Comparison of ENCODE assay signal across 10 cellular contexts in genomic region chr1:201016211-201016651, GRCh38. TPM values are rescaled to one million over a fixed set of nuclear protein-coding genes. Genes with fewer than 3 reads are reported as not detected.
DNase-seq lines count a peak whose midpoint lies in the region; ATAC-seq, FAIRE-seq and TF ChIP-seq lines count a peak whose summit lies in the region.
"Had no signal": no experiment of that assay in that cellular context is flagged by ENCODE, and none has a peak within 500 bp of the region (broad histone marks: within the 10 kb centered on the region; RNA-seq: fewer than 3 reads in every experiment).

No MANE protein-coding gene starts in this region.

- FAIRE-seq in K562 (lab: Jason Lieb, UNC), result peak; percentile 51

- no TSS peak for BruUV-seq in K562 (replicated peaks; lab: Mats Ljungman, UMichigan)

- DNase-seq in DND-41, result no peak
- DNase-seq in NCI-H1436 treated with DMSO at 0.1 percent for 48 hours (lab: John Stamatoyannopoulos, UW), result peak; percentile 41
- DNase-seq in K562 (ENCODE audit: extremely low read depth in 1 of 4, low spot score in 3 of 4), result peak; percentile 53 to 74 (median 66)
- DNase-seq in occipital lobe (lab: John Stamatoyannopoulos, UW), result peak; percentile 50
- DNase-seq in effector CD4-positive, alpha-beta T cell, result no peak
- DNase-seq: naive B cell had no signal

- H4K20me1 ChIP-seq in DND-41 (ENCODE audit: insufficient read depth, low read length) (peaks cover 60% of the 10 kb centered on the region), K562 (replicated peaks; ENCODE audit: control insufficient read depth, insufficient read depth, low read length) (no peaks in the 10 kb centered on the region)

- intact Hi-C loops in K562 (cut with micrococcal nuclease), result no loop called here

- H3K4me1 ChIP-seq in DND-41 (ENCODE audit: insufficient read depth, low read length) (peaks cover 53% of the 10 kb centered on the region), K562 (replicated peaks in 1 of 2; ENCODE audit: control insufficient read depth in 2 of 2, insufficient read depth in 2 of 2, low read length in 2 of 2) (peaks cover 65 to 86% of the 10 kb centered on the region in 2 experiments)

- no peak for TF ChIP-seq CTCF in DND-41 (IDR thresholded peaks at IDR 0.05; ENCODE audit: borderline replicate concordance, extremely low read depth, low read length, poor library complexity, severe bottlenecking)
- TF ChIP-seq CTCF in K562 (IDR thresholded peaks at IDR 0.05 in 2 of 3, conservative IDR thresholded peaks at IDR 0.05 in 1 of 3; ENCODE audit: insufficient read depth in 2 of 3, low read depth in 1 of 3, low read length in 3 of 3), result no peak

- no peak overlapping the region for H3K4me2 ChIP-seq in DND-41 (ENCODE audit: insufficient read depth, low read length)
- peak overlapping the region; percentile 67 for H3K4me2 ChIP-seq in K562 (ENCODE audit: insufficient read depth, low read length)

- H3K9ac ChIP-seq in DND-41 (ENCODE audit: low read depth, low read length) (no peak overlapping the region), K562 (ENCODE audit: insufficient read depth in 1 of 2, low read depth in 2 of 2, low read length in 2 of 2) (peak overlapping the region; percentile 32 to 42; a peak in 3 of 4 replicates)

- TF ChIP-seq EP300 in K562 (IDR thresholded peaks at IDR 0.05; ENCODE audit: low read length), result no peak

- ATAC-seq in DND-41 (ENCODE audit: insufficient read depth, low read depth), result no peak
- peak; percentile 2; the same call in 2 of the 3 replicates for ATAC-seq in K562
- no peak for ATAC-seq in HG02623 (IDR thresholded peaks at IDR 0.05; ENCODE audit: unreplicated experiment)
- no peak for ATAC-seq in HG03439 (IDR thresholded peaks at IDR 0.05; ENCODE audit: unreplicated experiment)
- ATAC-seq in HG03521 (IDR thresholded peaks at IDR 0.05; ENCODE audit: unreplicated experiment), result no peak
- ATAC-seq: HCT116 had no signal

- 2% methylated on average over 9 of the region's 10 CpGs for WGBS in K562 (ENCODE audit: insufficient coverage, low coverage, missing lambda C conversion rate)

- no peaks in the 10 kb centered on the region; the same call in 1 of the 2 replicates for H3K36me3 ChIP-seq in DND-41 (ENCODE audit: insufficient read depth, low read length)
- H3K36me3 ChIP-seq in K562 (ENCODE audit: control insufficient read depth, insufficient read depth, low read length), result no peaks in the 10 kb centered on the region

- H3K9me1 ChIP-seq in K562 (ENCODE audit: control insufficient read depth, insufficient read depth, low read length), result no peaks in the 10 kb centered on the region

- CTCF ChIA-PET in K562 (lab: Yijun Ruan, JAX; ENCODE audit: low intra/inter-chr PET ratio), result interaction anchor here (0.6 kb wide), 1 partner anchor 10 kb away, joined by 5 read pairs; no protein-coding TSS in a partner anchor

- POLR2A ChIA-PET in K562 (lab: Yijun Ruan, JAX), result interaction anchor here (0.6 to 3.1 kb wide), 9 partner anchors 9 to 101 kb away, joined by 3 to 13 read pairs (median 3); no protein-coding TSS in a partner anchor

- TF ChIP-seq RAD21 in K562 (CRISPR knock-in tag; conservative IDR thresholded peaks at IDR 0.05 in 1 of 2, IDR thresholded peaks at IDR 0.05 in 1 of 2), result no peak

- H2AFZ ChIP-seq in DND-41 (ENCODE audit: low read depth, low read length) (no peak overlapping the region), K562 (ENCODE audit: low read depth, low read length) (peak overlapping the region; percentile 28; the same call in 1 of the 2 replicates)

- H3K9me3 ChIP-seq in DND-41 (ENCODE audit: insufficient read depth, low read length, severe bottlenecking) (no peaks in the 10 kb centered on the region), K562 (replicated peaks; ENCODE audit: control insufficient read depth, insufficient read depth, low read depth, low read length) (no peaks in the 10 kb centered on the region)

- H3K27ac ChIP-seq in DND-41 (ENCODE audit: low read length), result peak overlapping the region; percentile 39; the same call in 1 of the 2 replicates
- peak overlapping the region; percentile 53; the same call in 2 of the 3 replicates for H3K27ac ChIP-seq in K562 (ENCODE audit: extremely low read depth, low read depth, low read length)

- H3K79me2 ChIP-seq in DND-41 (ENCODE audit: insufficient read depth, low read length), result peaks cover 95% of the 10 kb centered on the region
- H3K79me2 ChIP-seq in K562 (ENCODE audit: control insufficient read depth, insufficient read depth, low read length), result peaks cover 4% of the 10 kb centered on the region; the same call in 2 of the 3 replicates

- no peak for TF ChIP-seq POLR2A in K562 (conservative IDR thresholded peaks at IDR 0.05)

- in situ Hi-C loops in K562 (cut with MboI), result no loop called here

- H3K27me3 ChIP-seq in DND-41 (ENCODE audit: insufficient read depth, low read length, poor library complexity) (no peaks in the 10 kb centered on the region), K562 (ENCODE audit: control insufficient read depth in 2 of 2, insufficient read depth in 2 of 2, low read length in 2 of 2) (no peaks in the 10 kb centered on the region)

- H3K4me3 ChIP-seq in DND-41 (ENCODE audit: low read depth in 1 of 2, low read length in 2 of 2) (no peak overlapping the region), K562 (no peak overlapping the region)

TF ChIP-seq in K562, 482 proteins besides CTCF, POLR2A, EP300 and RAD21 (continues in another document):
- TF ChIP-seq FOXJ3 (CRISPR knock-in tag; IDR thresholded peaks at IDR 0.05) (no peak), RCOR1 (IDR thresholded peaks at IDR 0.05; ENCODE audit: borderline replicate concordance in 1 of 2, low read depth in 2 of 2, low read length in 2 of 2) (peak in 1 of 2 experiments; percentile 6; a peak in 1 of 4 replicates), NR4A1 (CRISPR knock-in tag; IDR thresholded peaks at IDR 0.05) (no peak), NR4A1 (tag; IDR thresholded peaks at IDR 0.05) (no peak), HBP1 (CRISPR knock-in tag; IDR thresholded peaks at IDR 0.05) (no peak), USF2 (CRISPR knock-in tag; IDR thresholded peaks at IDR 0.05) (0 out of 2 replicates have a peak, but pooled peaks have one; percentile 3), GTF2F1 (IDR thresholded peaks at IDR 0.05; ENCODE audit: low read depth, low read length) (no peak), ELF4 (CRISPR knock-in tag; IDR thresholded peaks at IDR 0.05) (no peak), ZNF436 (CRISPR knock-in tag; IDR thresholded peaks at IDR 0.05) (no peak), KAT8 (IDR thresholded peaks at IDR 0.05; ENCODE audit: low read depth) (no peak), MAZ (CRISPR knock-in tag; conservative IDR thresholded peaks at IDR 0.05 in 1 of 2, IDR thresholded peaks at IDR 0.05 in 1 of 2) (no peak), BRD9 (IDR thresholded peaks at IDR 0.05; ENCODE audit: low read depth, partially characterized antibody) (no peak)
- TF ChIP-seq, protein P1, sequence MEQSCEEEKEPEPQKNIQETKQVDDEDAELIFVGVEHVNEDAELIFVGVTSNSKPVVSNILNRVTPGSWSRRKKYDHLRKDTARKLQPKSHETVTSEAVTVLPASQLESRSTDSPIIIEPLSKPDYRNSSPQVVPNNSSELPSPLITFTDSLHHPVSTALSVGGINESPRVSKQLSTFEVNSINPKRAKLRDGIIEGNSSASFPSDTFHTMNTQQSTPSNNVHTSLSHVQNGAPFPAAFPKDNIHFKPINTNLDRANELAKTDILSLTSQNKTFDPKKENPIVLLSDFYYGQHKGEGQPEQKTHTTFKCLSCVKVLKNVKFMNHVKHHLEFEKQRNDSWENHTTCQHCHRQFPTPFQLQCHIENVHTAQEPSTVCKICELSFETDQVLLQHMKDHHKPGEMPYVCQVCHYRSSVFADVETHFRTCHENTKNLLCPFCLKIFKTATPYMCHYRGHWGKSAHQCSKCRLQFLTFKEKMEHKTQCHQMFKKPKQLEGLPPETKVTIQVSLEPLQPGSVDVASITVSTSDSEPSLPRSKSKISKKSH (CRISPR knock-in tag; IDR thresholded peaks at IDR 0.05), result no peak

RNA-seq across cellular contexts. Expression of gene KIF21B, which starts 7.3 kb away (rescaled TPM):
- 31.5 and 80.0 TPM in 2 replicates for total RNA-seq in K562 (2011; cell fraction: chromatin; rRNA removed; ENCODE audit: low replicate concordance)
- 28.8 and 39.0 TPM in 2 replicates for total RNA-seq in K562 (2011; cell fraction: nucleolus; rRNA removed)
- total RNA-seq in K562 (2011; cell fraction: nucleoplasm; rRNA removed), result 28.9 and 35.9 TPM in 2 replicates
- total RNA-seq in K562 (2014; rRNA removed) (5.9 and 8.4 TPM in 2 replicates), K562 (2014; rRNA removed; fragmentation: Illumina TruSeq; extraction: Trizol) (2.8 and 3.3 TPM in 2 replicates), K562 (2015; rRNA removed; fragmentation: Illumina TruSeq; extraction: Trizol) (3.1 and 3.3 TPM in 2 replicates), K562 (2021) (11.5 and 13.4 TPM in 2 replicates), occipital lobe (165 TPM)
- polyA plus RNA-seq in K562 (2011; rRNA removed) (7.8 and 15.2 TPM in 2 replicates), K562 (2014; fragmentation: Illumina TruSeq; extraction: Trizol) (7.3 and 9.6 TPM in 2 replicates), K562 (2014; fragmentation: Nextera tagmentation; extraction: Ambion mirVana) (under 1 TPM; 0.46 to 0.48 TPM), K562 (2014; rRNA removed) (6.3 and 7.5 TPM in 2 replicates)
- 12.7 and 14.0 TPM in 2 replicates for polyA plus RNA-seq in K562 (2011; cell fraction: cytosol; rRNA removed)
- 44.2 and 45.1 TPM in 2 replicates for polyA plus RNA-seq in K562 (2011; cell fraction: nucleus; rRNA removed)
- polyA plus RNA-seq in K562 (2012), result 7.8 and 10.5 TPM in 2 replicates
- 13.9 and 15.1 TPM in 2 replicates for polyA minus RNA-seq in K562 (2011; rRNA and poly(A)+ RNA removed)
- 11.5 and 22.6 TPM in 2 replicates for polyA minus RNA-seq in K562 (2011; cell fraction: cytosol; rRNA and poly(A)+ RNA removed)
- polyA minus RNA-seq in K562 (2011; cell fraction: nucleus; rRNA and poly(A)+ RNA removed), result 22.5 and 38.5 TPM in 2 replicates

Comparison
In these comparisons a context has a peak if more than half of its experiments do, and no peak if none do; other contexts are left out.
1. DNase-seq: peak in NCI-H1436 treated with DMSO at 0.1 percent for 48 hours (single experiment), K562 (4 of 4) and occipital lobe (single experiment); none in DND-41 (single experiment) and effector CD4-positive, alpha-beta T cell (single experiment).